Comparison of ENCODE assay signal across 1 cellular context in the genomic region with DNA sequence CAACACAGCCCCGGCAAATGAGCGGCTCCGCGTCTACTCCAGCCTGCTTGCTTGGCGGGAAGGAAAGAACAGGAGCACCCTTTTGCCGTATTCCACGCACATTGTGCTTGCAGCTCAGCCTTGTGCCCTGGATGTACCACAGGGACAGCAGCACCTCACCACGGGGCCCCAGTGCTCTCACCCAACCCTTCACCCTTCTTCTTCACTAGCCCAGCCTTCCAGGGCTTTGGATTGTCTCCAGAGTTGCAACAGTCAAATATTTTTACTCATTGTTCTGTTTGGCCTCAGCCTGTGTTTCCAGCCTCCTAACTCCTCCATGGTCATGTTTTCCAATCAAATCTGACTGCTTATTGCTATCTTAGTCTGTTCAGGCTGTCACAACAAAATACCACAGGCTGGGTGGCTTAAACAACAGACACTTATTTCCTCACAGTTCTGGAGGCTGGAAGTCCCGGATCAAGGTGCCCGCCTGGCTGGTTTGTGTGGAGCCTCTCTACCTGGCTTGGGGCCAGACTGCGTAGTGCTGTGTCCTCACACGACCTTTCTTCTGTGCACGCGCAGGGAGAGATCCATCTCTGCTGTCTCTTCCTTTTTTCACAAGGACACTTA.
A peak's percentile ranks its signal among the peaks of the same experiment; 100 is the strongest.
TF ChIP-seq lines count a peak whose summit lies in the region.

No MANE protein-coding gene starts in this region.

TF ChIP-seq in HepG2, 621 proteins besides CTCF, POLR2A, EP300 and RAD21 (continued from another document):
- TF ChIP-seq, protein P1, sequence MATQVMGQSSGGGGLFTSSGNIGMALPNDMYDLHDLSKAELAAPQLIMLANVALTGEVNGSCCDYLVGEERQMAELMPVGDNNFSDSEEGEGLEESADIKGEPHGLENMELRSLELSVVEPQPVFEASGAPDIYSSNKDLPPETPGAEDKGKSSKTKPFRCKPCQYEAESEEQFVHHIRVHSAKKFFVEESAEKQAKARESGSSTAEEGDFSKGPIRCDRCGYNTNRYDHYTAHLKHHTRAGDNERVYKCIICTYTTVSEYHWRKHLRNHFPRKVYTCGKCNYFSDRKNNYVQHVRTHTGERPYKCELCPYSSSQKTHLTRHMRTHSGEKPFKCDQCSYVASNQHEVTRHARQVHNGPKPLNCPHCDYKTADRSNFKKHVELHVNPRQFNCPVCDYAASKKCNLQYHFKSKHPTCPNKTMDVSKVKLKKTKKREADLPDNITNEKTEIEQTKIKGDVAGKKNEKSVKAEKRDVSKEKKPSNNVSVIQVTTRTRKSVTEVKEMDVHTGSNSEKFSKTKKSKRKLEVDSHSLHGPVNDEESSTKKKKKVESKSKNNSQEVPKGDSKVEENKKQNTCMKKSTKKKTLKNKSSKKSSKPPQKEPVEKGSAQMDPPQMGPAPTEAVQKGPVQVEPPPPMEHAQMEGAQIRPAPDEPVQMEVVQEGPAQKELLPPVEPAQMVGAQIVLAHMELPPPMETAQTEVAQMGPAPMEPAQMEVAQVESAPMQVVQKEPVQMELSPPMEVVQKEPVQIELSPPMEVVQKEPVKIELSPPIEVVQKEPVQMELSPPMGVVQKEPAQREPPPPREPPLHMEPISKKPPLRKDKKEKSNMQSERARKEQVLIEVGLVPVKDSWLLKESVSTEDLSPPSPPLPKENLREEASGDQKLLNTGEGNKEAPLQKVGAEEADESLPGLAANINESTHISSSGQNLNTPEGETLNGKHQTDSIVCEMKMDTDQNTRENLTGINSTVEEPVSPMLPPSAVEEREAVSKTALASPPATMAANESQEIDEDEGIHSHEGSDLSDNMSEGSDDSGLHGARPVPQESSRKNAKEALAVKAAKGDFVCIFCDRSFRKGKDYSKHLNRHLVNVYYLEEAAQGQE (IDR thresholded peaks at IDR 0.05; ENCODE audit: borderline replicate concordance in 1 of 2, low read depth in 1 of 2, low read length in 2 of 2), result no peak
- TF ChIP-seq, protein P2, sequence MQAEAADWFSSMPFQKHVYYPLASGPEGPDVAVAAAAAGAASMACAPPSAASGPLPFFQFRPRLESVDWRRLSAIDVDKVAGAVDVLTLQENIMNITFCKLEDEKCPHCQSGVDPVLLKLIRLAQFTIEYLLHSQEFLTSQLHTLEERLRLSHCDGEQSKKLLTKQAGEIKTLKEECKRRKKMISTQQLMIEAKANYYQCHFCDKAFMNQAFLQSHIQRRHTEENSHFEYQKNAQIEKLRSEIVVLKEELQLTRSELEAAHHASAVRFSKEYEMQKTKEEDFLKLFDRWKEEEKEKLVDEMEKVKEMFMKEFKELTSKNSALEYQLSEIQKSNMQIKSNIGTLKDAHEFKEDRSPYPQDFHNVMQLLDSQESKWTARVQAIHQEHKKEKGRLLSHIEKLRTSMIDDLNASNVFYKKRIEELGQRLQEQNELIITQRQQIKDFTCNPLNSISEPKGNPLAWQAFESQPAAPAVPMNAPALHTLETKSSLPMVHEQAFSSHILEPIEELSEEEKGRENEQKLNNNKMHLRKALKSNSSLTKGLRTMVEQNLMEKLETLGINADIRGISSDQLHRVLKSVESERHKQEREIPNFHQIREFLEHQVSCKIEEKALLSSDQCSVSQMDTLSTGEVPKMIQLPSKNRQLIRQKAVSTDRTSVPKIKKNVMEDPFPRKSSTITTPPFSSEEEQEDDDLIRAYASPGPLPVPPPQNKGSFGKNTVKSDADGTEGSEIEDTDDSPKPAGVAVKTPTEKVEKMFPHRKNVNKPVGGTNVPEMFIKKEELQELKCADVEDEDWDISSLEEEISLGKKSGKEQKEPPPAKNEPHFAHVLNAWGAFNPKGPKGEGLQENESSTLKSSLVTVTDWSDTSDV (CRISPR knock-in tag; IDR thresholded peaks at IDR 0.05), result no peak
- no peak for TF ChIP-seq HNRNPL (IDR thresholded peaks at IDR 0.05; ENCODE audit: low read depth, low read length)
- no peak for TF ChIP-seq ATAD3A (CRISPR knock-in tag; IDR thresholded peaks at IDR 0.05)
- no peak for TF ChIP-seq CBFB (CRISPR knock-in tag; IDR thresholded peaks at IDR 0.05)
- TF ChIP-seq ADNP (CRISPR knock-in tag; IDR thresholded peaks at IDR 0.05), result no peak
- TF ChIP-seq CCAR2 (optimal IDR thresholded peaks at IDR 0.05; ENCODE audit: low read depth, low read length), result no peak
- no peak for TF ChIP-seq SNRNP70 (IDR thresholded peaks at IDR 0.05; ENCODE audit: low read depth, low read length)
- TF ChIP-seq, protein P3, sequence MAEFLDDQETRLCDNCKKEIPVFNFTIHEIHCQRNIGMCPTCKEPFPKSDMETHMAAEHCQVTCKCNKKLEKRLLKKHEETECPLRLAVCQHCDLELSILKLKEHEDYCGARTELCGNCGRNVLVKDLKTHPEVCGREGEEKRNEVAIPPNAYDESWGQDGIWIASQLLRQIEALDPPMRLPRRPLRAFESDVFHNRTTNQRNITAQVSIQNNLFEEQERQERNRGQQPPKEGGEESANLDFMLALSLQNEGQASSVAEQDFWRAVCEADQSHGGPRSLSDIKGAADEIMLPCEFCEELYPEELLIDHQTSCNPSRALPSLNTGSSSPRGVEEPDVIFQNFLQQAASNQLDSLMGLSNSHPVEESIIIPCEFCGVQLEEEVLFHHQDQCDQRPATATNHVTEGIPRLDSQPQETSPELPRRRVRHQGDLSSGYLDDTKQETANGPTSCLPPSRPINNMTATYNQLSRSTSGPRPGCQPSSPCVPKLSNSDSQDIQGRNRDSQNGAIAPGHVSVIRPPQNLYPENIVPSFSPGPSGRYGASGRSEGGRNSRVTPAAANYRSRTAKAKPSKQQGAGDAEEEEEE (CRISPR knock-in tag; IDR thresholded peaks at IDR 0.05; ENCODE audit: borderline replicate concordance), result no peak
- TF ChIP-seq ZNF10 (CRISPR knock-in tag; IDR thresholded peaks at IDR 0.05; ENCODE audit: borderline replicate concordance, low read depth), result no peak
- TF ChIP-seq ZNF496 (CRISPR knock-in tag; IDR thresholded peaks at IDR 0.05; ENCODE audit: insufficient replicate concordance), result no peak
- TF ChIP-seq ZNF331 (CRISPR knock-in tag; IDR thresholded peaks at IDR 0.05), result no peak
- no peak for TF ChIP-seq KAT7 (CRISPR knock-in tag; IDR thresholded peaks at IDR 0.05; ENCODE audit: borderline replicate concordance)
- no peak for TF ChIP-seq SOX6 (IDR thresholded peaks at IDR 0.05)
- peak; percentile 34; the same call in 1 of the 2 replicates for TF ChIP-seq SOX6 (CRISPR knock-in tag; IDR thresholded peaks at IDR 0.05)
- TF ChIP-seq STAG1 (CRISPR knock-in tag; IDR thresholded peaks at IDR 0.05), result no peak
- TF ChIP-seq ZNF460 (CRISPR knock-in tag; IDR thresholded peaks at IDR 0.05; ENCODE audit: borderline replicate concordance), result no peak
- TF ChIP-seq, protein P4, sequence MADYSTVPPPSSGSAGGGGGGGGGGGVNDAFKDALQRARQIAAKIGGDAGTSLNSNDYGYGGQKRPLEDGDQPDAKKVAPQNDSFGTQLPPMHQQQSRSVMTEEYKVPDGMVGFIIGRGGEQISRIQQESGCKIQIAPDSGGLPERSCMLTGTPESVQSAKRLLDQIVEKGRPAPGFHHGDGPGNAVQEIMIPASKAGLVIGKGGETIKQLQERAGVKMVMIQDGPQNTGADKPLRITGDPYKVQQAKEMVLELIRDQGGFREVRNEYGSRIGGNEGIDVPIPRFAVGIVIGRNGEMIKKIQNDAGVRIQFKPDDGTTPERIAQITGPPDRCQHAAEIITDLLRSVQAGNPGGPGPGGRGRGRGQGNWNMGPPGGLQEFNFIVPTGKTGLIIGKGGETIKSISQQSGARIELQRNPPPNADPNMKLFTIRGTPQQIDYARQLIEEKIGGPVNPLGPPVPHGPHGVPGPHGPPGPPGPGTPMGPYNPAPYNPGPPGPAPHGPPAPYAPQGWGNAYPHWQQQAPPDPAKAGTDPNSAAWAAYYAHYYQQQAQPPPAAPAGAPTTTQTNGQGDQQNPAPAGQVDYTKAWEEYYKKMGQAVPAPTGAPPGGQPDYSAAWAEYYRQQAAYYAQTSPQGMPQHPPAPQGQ (CRISPR knock-in tag; IDR thresholded peaks at IDR 0.05; ENCODE audit: borderline replicate concordance), result no peak
- TF ChIP-seq PTBP1 (IDR thresholded peaks at IDR 0.05; ENCODE audit: low read depth, low read length, poor library complexity, severe bottlenecking), result no peak
- TF ChIP-seq, protein P5, sequence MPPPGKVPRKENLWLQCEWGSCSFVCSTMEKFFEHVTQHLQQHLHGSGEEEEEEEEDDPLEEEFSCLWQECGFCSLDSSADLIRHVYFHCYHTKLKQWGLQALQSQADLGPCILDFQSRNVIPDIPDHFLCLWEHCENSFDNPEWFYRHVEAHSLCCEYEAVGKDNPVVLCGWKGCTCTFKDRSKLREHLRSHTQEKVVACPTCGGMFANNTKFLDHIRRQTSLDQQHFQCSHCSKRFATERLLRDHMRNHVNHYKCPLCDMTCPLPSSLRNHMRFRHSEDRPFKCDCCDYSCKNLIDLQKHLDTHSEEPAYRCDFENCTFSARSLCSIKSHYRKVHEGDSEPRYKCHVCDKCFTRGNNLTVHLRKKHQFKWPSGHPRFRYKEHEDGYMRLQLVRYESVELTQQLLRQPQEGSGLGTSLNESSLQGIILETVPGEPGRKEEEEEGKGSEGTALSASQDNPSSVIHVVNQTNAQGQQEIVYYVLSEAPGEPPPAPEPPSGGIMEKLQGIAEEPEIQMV (CRISPR knock-in tag; IDR thresholded peaks at IDR 0.05; ENCODE audit: low read depth), result no peak
- TF ChIP-seq, protein P6, sequence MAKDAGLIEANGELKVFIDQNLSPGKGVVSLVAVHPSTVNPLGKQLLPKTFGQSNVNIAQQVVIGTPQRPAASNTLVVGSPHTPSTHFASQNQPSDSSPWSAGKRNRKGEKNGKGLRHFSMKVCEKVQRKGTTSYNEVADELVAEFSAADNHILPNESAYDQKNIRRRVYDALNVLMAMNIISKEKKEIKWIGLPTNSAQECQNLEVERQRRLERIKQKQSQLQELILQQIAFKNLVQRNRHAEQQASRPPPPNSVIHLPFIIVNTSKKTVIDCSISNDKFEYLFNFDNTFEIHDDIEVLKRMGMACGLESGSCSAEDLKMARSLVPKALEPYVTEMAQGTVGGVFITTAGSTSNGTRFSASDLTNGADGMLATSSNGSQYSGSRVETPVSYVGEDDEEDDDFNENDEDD (CRISPR knock-in tag; IDR thresholded peaks at IDR 0.05; ENCODE audit: borderline replicate concordance), result no peak
- no peak for TF ChIP-seq ZNF549 (CRISPR knock-in tag; IDR thresholded peaks at IDR 0.05)
- TF ChIP-seq ZNF225 (CRISPR knock-in tag; IDR thresholded peaks at IDR 0.05), result no peak
- TF ChIP-seq ZNF720 (CRISPR knock-in tag; IDR thresholded peaks at IDR 0.05), result no peak
- TF ChIP-seq, protein P7, sequence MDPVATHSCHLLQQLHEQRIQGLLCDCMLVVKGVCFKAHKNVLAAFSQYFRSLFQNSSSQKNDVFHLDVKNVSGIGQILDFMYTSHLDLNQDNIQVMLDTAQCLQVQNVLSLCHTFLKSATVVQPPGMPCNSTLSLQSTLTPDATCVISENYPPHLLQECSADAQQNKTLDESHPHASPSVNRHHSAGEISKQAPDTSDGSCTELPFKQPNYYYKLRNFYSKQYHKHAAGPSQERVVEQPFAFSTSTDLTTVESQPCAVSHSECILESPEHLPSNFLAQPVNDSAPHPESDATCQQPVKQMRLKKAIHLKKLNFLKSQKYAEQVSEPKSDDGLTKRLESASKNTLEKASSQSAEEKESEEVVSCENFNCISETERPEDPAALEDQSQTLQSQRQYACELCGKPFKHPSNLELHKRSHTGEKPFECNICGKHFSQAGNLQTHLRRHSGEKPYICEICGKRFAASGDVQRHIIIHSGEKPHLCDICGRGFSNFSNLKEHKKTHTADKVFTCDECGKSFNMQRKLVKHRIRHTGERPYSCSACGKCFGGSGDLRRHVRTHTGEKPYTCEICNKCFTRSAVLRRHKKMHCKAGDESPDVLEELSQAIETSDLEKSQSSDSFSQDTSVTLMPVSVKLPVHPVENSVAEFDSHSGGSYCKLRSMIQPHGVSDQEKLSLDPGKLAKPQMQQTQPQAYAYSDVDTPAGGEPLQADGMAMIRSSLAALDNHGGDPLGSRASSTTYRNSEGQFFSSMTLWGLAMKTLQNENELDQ (CRISPR knock-in tag; IDR thresholded peaks at IDR 0.05; ENCODE audit: borderline replicate concordance), result no peak
- no peak for TF ChIP-seq ZNF83 (CRISPR knock-in tag; IDR thresholded peaks at IDR 0.05; ENCODE audit: borderline replicate concordance)
- TF ChIP-seq GATA4 (IDR thresholded peaks at IDR 0.05; ENCODE audit: borderline replicate concordance, low read depth), result no peak
- TF ChIP-seq ZNF75D (CRISPR knock-in tag; IDR thresholded peaks at IDR 0.05; ENCODE audit: borderline replicate concordance), result no peak
- no peak for TF ChIP-seq PHB2 (IDR thresholded peaks at IDR 0.05; ENCODE audit: partially characterized antibody)
- no peak for TF ChIP-seq JARID2 (CRISPR knock-in tag; IDR thresholded peaks at IDR 0.05; ENCODE audit: insufficient replicate concordance)
- TF ChIP-seq JUND (CRISPR knock-in tag; IDR thresholded peaks at IDR 0.05), result no peak
- TF ChIP-seq RXRB (CRISPR knock-in tag; IDR thresholded peaks at IDR 0.05; ENCODE audit: borderline replicate concordance), result peak; percentile 98
- TF ChIP-seq PHF20 (CRISPR knock-in tag; IDR thresholded peaks at IDR 0.05), result no peak
- no peak for TF ChIP-seq ZMAT3 (CRISPR knock-in tag; conservative IDR thresholded peaks at IDR 0.05)
- TF ChIP-seq CCDC6 (CRISPR knock-in tag; IDR thresholded peaks at IDR 0.05), result no peak
- TF ChIP-seq BCL6 (CRISPR knock-in tag; IDR thresholded peaks at IDR 0.05), result peak; percentile 8; the same call in 1 of the 2 replicates
